In genomic region chr19:50513746-50514345, GRCh38 we compare ENCODE assay signal across 1 cellular context.
TF ChIP-seq lines count a peak whose summit lies in the region.

Gene ASPDH (minus strand): TSS chr19:50513913. CDS start chr19:50513823, 90 bp downstream.

TF ChIP-seq in HepG2, 621 proteins besides CTCF, POLR2A, EP300 and RAD21 (continues in another document):
- no peak for TF ChIP-seq ATM (IDR thresholded peaks at IDR 0.05; ENCODE audit: borderline replicate concordance)
- TF ChIP-seq NCOA1 (CRISPR knock-in tag; IDR thresholded peaks at IDR 0.05): no peak
- TF ChIP-seq RXRA (CRISPR knock-in tag; IDR thresholded peaks at IDR 0.05): peak; percentile 52; the same call in 1 of the 2 replicates
- TF ChIP-seq, protein P1, sequence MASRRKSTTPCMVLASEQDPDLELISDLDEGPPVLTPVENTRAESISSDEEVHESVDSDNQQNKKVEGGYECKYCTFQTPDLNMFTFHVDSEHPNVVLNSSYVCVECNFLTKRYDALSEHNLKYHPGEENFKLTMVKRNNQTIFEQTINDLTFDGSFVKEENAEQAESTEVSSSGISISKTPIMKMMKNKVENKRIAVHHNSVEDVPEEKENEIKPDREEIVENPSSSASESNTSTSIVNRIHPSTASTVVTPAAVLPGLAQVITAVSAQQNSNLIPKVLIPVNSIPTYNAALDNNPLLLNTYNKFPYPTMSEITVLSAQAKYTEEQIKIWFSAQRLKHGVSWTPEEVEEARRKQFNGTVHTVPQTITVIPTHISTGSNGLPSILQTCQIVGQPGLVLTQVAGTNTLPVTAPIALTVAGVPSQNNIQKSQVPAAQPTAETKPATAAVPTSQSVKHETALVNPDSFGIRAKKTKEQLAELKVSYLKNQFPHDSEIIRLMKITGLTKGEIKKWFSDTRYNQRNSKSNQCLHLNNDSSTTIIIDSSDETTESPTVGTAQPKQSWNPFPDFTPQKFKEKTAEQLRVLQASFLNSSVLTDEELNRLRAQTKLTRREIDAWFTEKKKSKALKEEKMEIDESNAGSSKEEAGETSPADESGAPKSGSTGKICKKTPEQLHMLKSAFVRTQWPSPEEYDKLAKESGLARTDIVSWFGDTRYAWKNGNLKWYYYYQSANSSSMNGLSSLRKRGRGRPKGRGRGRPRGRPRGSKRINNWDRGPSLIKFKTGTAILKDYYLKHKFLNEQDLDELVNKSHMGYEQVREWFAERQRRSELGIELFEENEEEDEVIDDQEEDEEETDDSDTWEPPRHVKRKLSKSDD (CRISPR knock-in tag; IDR thresholded peaks at IDR 0.05; ENCODE audit: low read depth): no peak
- TF ChIP-seq WIZ (CRISPR knock-in tag; IDR thresholded peaks at IDR 0.05): no peak
- TF ChIP-seq SIN3A (IDR thresholded peaks at IDR 0.05; ENCODE audit: borderline replicate concordance, low read depth, low read length): no peak
- no peak for TF ChIP-seq ZNF383 (CRISPR knock-in tag; IDR thresholded peaks at IDR 0.05; ENCODE audit: borderline replicate concordance)
- TF ChIP-seq RNF2 (conservative IDR thresholded peaks at IDR 0.05; ENCODE audit: low read depth): no peak
- TF ChIP-seq ZNF781 (CRISPR knock-in tag; IDR thresholded peaks at IDR 0.05; ENCODE audit: borderline replicate concordance, not compliant biosample characterization): no peak
- TF ChIP-seq SMC3 (IDR thresholded peaks at IDR 0.05; ENCODE audit: low read length): no peak
- TF ChIP-seq ZNF556 (CRISPR knock-in tag; IDR thresholded peaks at IDR 0.05; ENCODE audit: borderline replicate concordance): no peak
- TF ChIP-seq ZNF788 (CRISPR knock-in tag; IDR thresholded peaks at IDR 0.05; ENCODE audit: borderline replicate concordance): no peak
- TF ChIP-seq CEBPB (IDR thresholded peaks at IDR 0.05; ENCODE audit: borderline replicate concordance, low read depth, low read length): no peak
- TF ChIP-seq ETV5 (CRISPR knock-in tag; IDR thresholded peaks at IDR 0.05; ENCODE audit: borderline replicate concordance): no peak
- TF ChIP-seq ADNP (CRISPR knock-in tag; IDR thresholded peaks at IDR 0.05): no peak
- no peak for TF ChIP-seq PLRG1 (conservative IDR thresholded peaks at IDR 0.05)
- TF ChIP-seq ARID5B (CRISPR knock-in tag; IDR thresholded peaks at IDR 0.05): peak; percentile 34; the same call in 1 of the 2 replicates
- TF ChIP-seq THAP11 (CRISPR knock-in tag; IDR thresholded peaks at IDR 0.05): peak; percentile 65
- TF ChIP-seq ZBTB25 (CRISPR knock-in tag; IDR thresholded peaks at IDR 0.05): no peak
- peak; percentile 42 for TF ChIP-seq YY1 (IDR thresholded peaks at IDR 0.05; ENCODE audit: insufficient read depth, insufficient replicate concordance, low read depth, low read length)
- no peak for TF ChIP-seq ARNTL (CRISPR knock-in tag; IDR thresholded peaks at IDR 0.05)
- TF ChIP-seq ZNF414 (CRISPR knock-in tag; IDR thresholded peaks at IDR 0.05): no peak
- no peak for TF ChIP-seq SRSF9 (IDR thresholded peaks at IDR 0.05; ENCODE audit: borderline replicate concordance, insufficient read depth, low read depth, low read length, poor library complexity, severe bottlenecking)
- TF ChIP-seq, protein P2, sequence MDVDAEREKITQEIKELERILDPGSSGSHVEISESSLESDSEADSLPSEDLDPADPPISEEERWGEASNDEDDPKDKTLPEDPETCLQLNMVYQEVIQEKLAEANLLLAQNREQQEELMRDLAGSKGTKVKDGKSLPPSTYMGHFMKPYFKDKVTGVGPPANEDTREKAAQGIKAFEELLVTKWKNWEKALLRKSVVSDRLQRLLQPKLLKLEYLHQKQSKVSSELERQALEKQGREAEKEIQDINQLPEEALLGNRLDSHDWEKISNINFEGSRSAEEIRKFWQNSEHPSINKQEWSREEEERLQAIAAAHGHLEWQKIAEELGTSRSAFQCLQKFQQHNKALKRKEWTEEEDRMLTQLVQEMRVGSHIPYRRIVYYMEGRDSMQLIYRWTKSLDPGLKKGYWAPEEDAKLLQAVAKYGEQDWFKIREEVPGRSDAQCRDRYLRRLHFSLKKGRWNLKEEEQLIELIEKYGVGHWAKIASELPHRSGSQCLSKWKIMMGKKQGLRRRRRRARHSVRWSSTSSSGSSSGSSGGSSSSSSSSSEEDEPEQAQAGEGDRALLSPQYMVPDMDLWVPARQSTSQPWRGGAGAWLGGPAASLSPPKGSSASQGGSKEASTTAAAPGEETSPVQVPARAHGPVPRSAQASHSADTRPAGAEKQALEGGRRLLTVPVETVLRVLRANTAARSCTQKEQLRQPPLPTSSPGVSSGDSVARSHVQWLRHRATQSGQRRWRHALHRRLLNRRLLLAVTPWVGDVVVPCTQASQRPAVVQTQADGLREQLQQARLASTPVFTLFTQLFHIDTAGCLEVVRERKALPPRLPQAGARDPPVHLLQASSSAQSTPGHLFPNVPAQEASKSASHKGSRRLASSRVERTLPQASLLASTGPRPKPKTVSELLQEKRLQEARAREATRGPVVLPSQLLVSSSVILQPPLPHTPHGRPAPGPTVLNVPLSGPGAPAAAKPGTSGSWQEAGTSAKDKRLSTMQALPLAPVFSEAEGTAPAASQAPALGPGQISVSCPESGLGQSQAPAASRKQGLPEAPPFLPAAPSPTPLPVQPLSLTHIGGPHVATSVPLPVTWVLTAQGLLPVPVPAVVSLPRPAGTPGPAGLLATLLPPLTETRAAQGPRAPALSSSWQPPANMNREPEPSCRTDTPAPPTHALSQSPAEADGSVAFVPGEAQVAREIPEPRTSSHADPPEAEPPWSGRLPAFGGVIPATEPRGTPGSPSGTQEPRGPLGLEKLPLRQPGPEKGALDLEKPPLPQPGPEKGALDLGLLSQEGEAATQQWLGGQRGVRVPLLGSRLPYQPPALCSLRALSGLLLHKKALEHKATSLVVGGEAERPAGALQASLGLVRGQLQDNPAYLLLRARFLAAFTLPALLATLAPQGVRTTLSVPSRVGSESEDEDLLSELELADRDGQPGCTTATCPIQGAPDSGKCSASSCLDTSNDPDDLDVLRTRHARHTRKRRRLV (CRISPR knock-in tag; IDR thresholded peaks at IDR 0.05): no peak
- TF ChIP-seq EED (CRISPR knock-in tag; IDR thresholded peaks at IDR 0.05): no peak
- no peak for TF ChIP-seq SIX4 (CRISPR knock-in tag; IDR thresholded peaks at IDR 0.05)
- TF ChIP-seq ZNF605 (CRISPR knock-in tag; IDR thresholded peaks at IDR 0.05): no peak
- 0 out of 2 replicates have a peak, but pooled peaks have one; percentile 13 for TF ChIP-seq ELF1 (CRISPR knock-in tag; IDR thresholded peaks at IDR 0.05)
- TF ChIP-seq ZNF318 (CRISPR knock-in tag; IDR thresholded peaks at IDR 0.05): no peak
- peak; percentile 55 for TF ChIP-seq RBM39 (IDR thresholded peaks at IDR 0.05; ENCODE audit: low read depth, low read length, poor library complexity, severe bottlenecking)
- no peak for TF ChIP-seq DBP (CRISPR knock-in tag; IDR thresholded peaks at IDR 0.05; ENCODE audit: not compliant biosample characterization)
- TF ChIP-seq ZNF530 (CRISPR knock-in tag; IDR thresholded peaks at IDR 0.05; ENCODE audit: low read depth): no peak
- no peak for TF ChIP-seq ZNF362 (CRISPR knock-in tag; IDR thresholded peaks at IDR 0.05; ENCODE audit: borderline replicate concordance)
- TF ChIP-seq ZSCAN29 (CRISPR knock-in tag; conservative IDR thresholded peaks at IDR 0.05): no peak
